In the genomic region with DNA sequence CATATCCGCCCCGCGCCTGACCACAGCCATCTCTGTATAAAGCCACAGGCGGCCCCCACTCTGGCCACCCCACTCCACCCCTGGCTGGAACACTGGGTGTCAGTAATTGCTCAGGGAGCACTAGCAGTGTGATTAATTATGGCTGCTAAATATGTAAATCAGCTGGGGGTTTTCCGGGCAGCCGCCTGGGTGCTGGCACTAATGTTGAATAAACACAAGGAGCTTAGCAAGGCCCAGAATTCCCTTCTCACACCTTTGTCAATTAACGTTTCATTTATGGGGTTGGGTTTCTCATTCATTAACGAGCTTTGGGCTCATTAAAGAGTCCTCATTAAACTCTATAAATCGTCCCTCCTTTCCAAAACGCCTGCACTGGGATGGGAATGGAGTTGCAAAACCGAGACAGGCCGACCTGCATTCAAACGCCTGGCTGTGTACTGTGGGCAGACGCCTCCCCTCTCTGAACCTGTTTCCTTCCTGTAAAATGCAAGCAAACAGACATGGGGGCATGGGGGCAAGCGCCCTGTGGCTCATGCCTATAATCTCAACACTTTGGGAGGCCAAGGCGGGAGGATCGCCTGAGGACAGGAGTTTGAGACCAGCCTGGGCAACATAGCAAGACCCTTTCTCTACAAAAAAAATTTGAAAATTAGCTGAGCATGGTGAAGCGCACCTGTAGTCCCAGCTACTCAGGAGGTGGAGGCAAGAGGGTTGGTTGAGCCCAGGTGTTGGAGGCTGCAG, we compare ENCODE assay signal across 27 cellular contexts. TPM values are rescaled to one million over a fixed set of nuclear protein-coding genes. Genes with fewer than 3 reads are reported as not detected.
"Had no signal": no experiment of that assay in that cellular context is flagged by ENCODE, and none has a peak within 500 bp of the region (broad histone marks: within the 10 kb centered on the region; RNA-seq: fewer than 3 reads in every experiment).

No MANE protein-coding gene starts in this region.

- ATAC-seq: activated T-cell treated with anti-CD3 and anti-CD28 coated beads, Interleukin-2, amount 50 U/mL, for 72 hours; heart right ventricle; left lobe of liver; mucosa of descending colon; naive thymus-derived CD4-positive, alpha-beta T cell had no signal

- H3K4me3 Mint-ChIP-seq: activated B cell treated with CpG ODN at 0.5 μM for 24 hours; activated CD4-positive, alpha-beta T cell treated with anti-CD3 and anti-CD28 coated beads, Interleukin-2, amount 10 ng/mL, durations not matched to agents 7 days and 5 days; activated naive CD8-positive, alpha-beta T cell treated with anti-CD3 and anti-CD28 coated beads, Interleukin-2, amount 10 ng/mL, durations not matched to agents 7 days and 5 days; activated T-cell treated with anti-CD3 and anti-CD28 coated beads, Interleukin-2, amount 50 U/mL, for 72 hours; endodermal cell; naive thymus-derived CD4-positive, alpha-beta T cell had no signal

- H3K36me3 Mint-ChIP-seq: activated naive CD8-positive, alpha-beta T cell treated with anti-CD3 and anti-CD28 coated beads, Interleukin-2, amount 10 ng/mL, durations not matched to agents 7 days and 5 days; naive thymus-derived CD4-positive, alpha-beta T cell had no signal

- H3K27me3 ChIP-seq: right atrium auricular region, vagina had no signal

- H3K9me3 ChIP-seq: heart right ventricle, mucosa of descending colon, right atrium auricular region, transverse colon, vagina had no signal

- H3K4me3 ChIP-seq: heart right ventricle, mucosa of descending colon, right atrium auricular region, skin epidermis, transverse colon, vagina had no signal

- H3K9me3 Mint-ChIP-seq: activated B cell treated with CpG ODN at 0.5 μM for 24 hours; activated CD4-positive, alpha-beta T cell treated with anti-CD3 and anti-CD28 coated beads, Interleukin-2, amount 10 ng/mL, durations not matched to agents 7 days and 5 days; activated naive CD8-positive, alpha-beta T cell treated with anti-CD3 and anti-CD28 coated beads, Interleukin-2, amount 10 ng/mL, durations not matched to agents 7 days and 5 days; activated T-cell treated with anti-CD3 and anti-CD28 coated beads, Interleukin-2, amount 50 U/mL, for 72 hours; endodermal cell had no signal

- H3K27me3 Mint-ChIP-seq: activated CD4-positive, alpha-beta T cell treated with anti-CD3 and anti-CD28 coated beads, Interleukin-2, amount 10 ng/mL, durations not matched to agents 7 days and 5 days had no signal

- H3K27ac Mint-ChIP-seq: activated B cell treated with CpG ODN at 0.5 μM for 24 hours; activated CD4-positive, alpha-beta T cell treated with anti-CD3 and anti-CD28 coated beads, Interleukin-2, amount 10 ng/mL, durations not matched to agents 7 days and 5 days; activated naive CD8-positive, alpha-beta T cell treated with anti-CD3 and anti-CD28 coated beads, Interleukin-2, amount 10 ng/mL, durations not matched to agents 7 days and 5 days; activated T-cell treated with anti-CD3 and anti-CD28 coated beads, Interleukin-2, amount 50 U/mL, for 72 hours; endodermal cell; naive thymus-derived CD4-positive, alpha-beta T cell had no signal

- H3K4me1 Mint-ChIP-seq: activated B cell treated with CpG ODN at 0.5 μM for 24 hours; activated CD4-positive, alpha-beta T cell treated with anti-CD3 and anti-CD28 coated beads, Interleukin-2, amount 10 ng/mL, durations not matched to agents 7 days and 5 days; activated naive CD8-positive, alpha-beta T cell treated with anti-CD3 and anti-CD28 coated beads, Interleukin-2, amount 10 ng/mL, durations not matched to agents 7 days and 5 days; endodermal cell; naive thymus-derived CD4-positive, alpha-beta T cell had no signal

- H3K27ac ChIP-seq: heart right ventricle, right atrium auricular region, transverse colon, vagina had no signal

- H3K36me3 ChIP-seq: heart right ventricle, right atrium auricular region, transverse colon, vagina had no signal

- DNase-seq: activated B cell treated with CpG ODN at 0.5 μM for 24 hours; activated CD4-positive, alpha-beta T cell treated with anti-CD3 and anti-CD28 coated beads, Interleukin-2, amount 10 ng/mL, durations not matched to agents 7 days and 5 days; activated CD8-positive, alpha-beta memory T cell treated with anti-CD3 and anti-CD28 coated beads, Interleukin-2, amount 50 U/mL, for 48 hours; activated naive CD8-positive, alpha-beta T cell treated with anti-CD3 and anti-CD28 coated beads, Interleukin-2, amount 10 ng/mL, durations not matched to agents 7 days and 5 days; activated T-cell treated with anti-CD3 and anti-CD28 coated beads, Interleukin-2, amount 50 U/mL, for 72 hours; aorta; dermis blood vessel endothelial cell; endodermal cell; heart right ventricle; mucosa of descending colon; naive thymus-derived CD4-positive, alpha-beta T cell; stimulated activated CD4-positive, alpha-beta T cell treated with anti-CD3 and anti-CD28 coated beads, Interleukin-15, amount 100 ng/mL, for 24 hours; stimulated activated CD4-positive, alpha-beta T cell treated with anti-CD3 and anti-CD28 coated beads, Interleukin-4, amount 100 ng/mL, for 1 hour; stimulated activated naive CD4-positive, alpha-beta T cell; transverse colon had no signal

- H3K4me1 ChIP-seq: heart right ventricle, right atrium auricular region, transverse colon, vagina had no signal

RNA-seq across cellular contexts. Expression of a gene that starts 17.7 kb away (rescaled TPM):
- total RNA-seq: activated B cell treated with CpG ODN at 0.5 μM for 24 hours had no signal

RNA-seq across cellular contexts. Expression of a gene that starts 56.3 kb away (rescaled TPM):
- total RNA-seq: activated B cell treated with CpG ODN at 0.5 μM for 24 hours; T-helper 2 cell treated with Interferon-gamma antibody and Interleukin-4, amounts not matched to agents 100 ng/mL and 5 ng/mL, for 36 hours had no signal
- polyA plus RNA-seq: naive thymus-derived CD4-positive, alpha-beta T cell had no signal

RNA-seq across cellular contexts. Expression of a gene that starts 59.3 kb away (rescaled TPM):
- total RNA-seq: activated B cell treated with CpG ODN at 0.5 μM for 24 hours; activated CD4-positive, alpha-beta T cell treated with anti-CD3 and anti-CD28 coated beads, Interleukin-2, amount 10 ng/mL, durations not matched to agents 7 days and 5 days; activated naive CD8-positive, alpha-beta T cell treated with anti-CD3 and anti-CD28 coated beads, Interleukin-2, amount 10 ng/mL, durations not matched to agents 7 days and 5 days; activated T-cell treated with anti-CD3 and anti-CD28 coated beads, Interleukin-2, amount 50 U/mL, for 72 hours; aorta; bronchial epithelial cell; chondrocyte; dermis blood vessel endothelial cell; endodermal cell; epithelial cell of proximal tubule; frontal cortex; heart right ventricle; left lobe of liver; lung microvascular endothelial cell; mucosa of descending colon; naive thymus-derived CD4-positive, alpha-beta T cell; posterior vena cava; right atrium auricular region; T-helper 2 cell treated with Interferon-gamma antibody and Interleukin-4, amounts not matched to agents 100 ng/mL and 5 ng/mL, for 36 hours; transverse colon; vagina had no signal
- polyA plus RNA-seq: aorta; heart right ventricle; keratinocyte; naive thymus-derived CD4-positive, alpha-beta T cell had no signal
